In the genomic region with DNA sequence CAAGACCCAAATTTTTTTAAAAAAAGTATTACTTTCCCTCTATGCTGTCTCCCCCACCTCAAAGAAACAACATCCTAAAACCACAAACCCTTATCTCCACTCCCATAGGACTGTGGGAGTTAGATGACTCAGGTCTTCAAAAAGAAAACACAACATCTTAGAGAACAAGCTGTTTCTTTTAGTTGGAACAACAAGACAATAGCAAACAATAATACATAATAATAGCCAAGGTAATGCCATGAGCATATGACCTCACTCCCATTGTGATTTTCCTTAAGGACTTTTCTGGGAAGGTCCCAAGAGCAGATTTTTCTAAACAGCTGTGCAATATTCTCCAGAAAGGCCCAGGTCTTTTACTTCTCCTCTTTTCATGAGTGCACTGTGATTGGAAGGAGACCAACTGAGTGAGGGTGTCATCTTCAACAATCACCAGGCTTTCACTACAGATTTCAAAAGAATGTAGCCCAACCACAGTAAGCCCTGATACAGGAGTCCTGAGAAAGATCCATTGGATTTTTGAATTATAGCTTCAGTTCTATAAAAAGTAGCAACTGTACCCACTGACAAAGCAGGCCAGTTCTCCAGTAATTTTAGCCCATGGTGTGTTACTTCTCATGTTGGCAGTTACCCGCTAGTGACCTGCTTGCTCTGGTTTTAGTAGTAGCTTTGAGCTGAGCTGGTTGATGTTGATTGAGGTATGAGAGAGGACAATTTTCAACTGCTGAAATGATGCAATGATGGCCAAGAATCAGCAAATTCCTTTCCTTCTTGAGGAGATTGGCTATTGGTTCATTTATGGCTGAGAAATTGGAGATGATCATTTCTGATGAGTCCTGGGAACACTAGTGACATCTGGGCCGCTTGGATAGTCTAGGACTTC, we compare ENCODE assay signal across 20 cellular contexts.
DNase-seq lines count a peak whose midpoint lies in the region; ATAC-seq, FAIRE-seq and TF ChIP-seq lines count a peak whose summit lies in the region.
"Had no signal": no experiment of that assay in that cellular context is flagged by ENCODE, and none has a peak within 500 bp of the region (broad histone marks: within the 10 kb centered on the region; RNA-seq: fewer than 3 reads in every experiment).

No MANE protein-coding gene starts in this region.

- no peaks in the 10 kb centered on the region for H3K4me1 Mint-ChIP-seq in T-helper 17 cell
- H3K4me1 Mint-ChIP-seq: memory B cell had no signal

- no peaks in the 10 kb centered on the region for H3K36me3 Mint-ChIP-seq in T-helper 17 cell (ENCODE audit: low read depth)
- H3K36me3 Mint-ChIP-seq: memory B cell had no signal

- WGBS in GM23248 (ENCODE audit: low coverage in 1 of 2, low lambda C conversion rate in 2 of 2, missing lambda C conversion rate in 2 of 2), 2 experiments: 97 to 100% methylated on average over 2 of the region's 2 CpGs
- WGBS in esophagus squamous epithelium, 2 donors: 76 to 88% methylated on average over 1 to 2 of the region's 2 CpGs

- no peak for TF ChIP-seq CTCF in gastrocnemius medialis (IDR thresholded peaks at IDR 0.05 in 4 of 5, conservative IDR thresholded peaks at IDR 0.05 in 1 of 5)
- TF ChIP-seq CTCF in esophagus squamous epithelium (IDR thresholded peaks at IDR 0.05): no peak

- H3K4me1 ChIP-seq in GM23248 (ENCODE audit: insufficient read depth) (peaks cover 12% of the 10 kb centered on the region), adipocyte (ENCODE audit: control insufficient read depth, insufficient read depth, low read length) (peaks cover 19% of the 10 kb centered on the region), gastrocnemius medialis (peaks cover 3 to 12% of the 10 kb centered on the region in 2 donors), esophagus squamous epithelium (no peaks in the 10 kb centered on the region)
- H3K4me1 ChIP-seq: uterus had no signal

- H3K36me3 ChIP-seq in GM23248 (ENCODE audit: low read depth) (no peaks in the 10 kb centered on the region), adipocyte (ENCODE audit: control insufficient read depth, insufficient read depth, low read length, severe bottlenecking) (no peaks in the 10 kb centered on the region), gastrocnemius medialis (no peaks in the 10 kb centered on the region), esophagus squamous epithelium (no peaks in the 10 kb centered on the region)
- H3K36me3 ChIP-seq: HAP-1, uterus had no signal

- H3K4me3 ChIP-seq in GM23248 (no peak overlapping the region), adipocyte (ENCODE audit: low read length) (peak overlapping the region; percentile 40), gastrocnemius medialis (no peak overlapping the region), esophagus squamous epithelium (no peak overlapping the region)
- H3K4me3 ChIP-seq: HAP-1, uterus had no signal

- no peaks in the 10 kb centered on the region for H3K9me2 ChIP-seq in GM23248 (ENCODE audit: insufficient read depth)

- no peak overlapping the region for H3K4me2 ChIP-seq in GM23248 (ENCODE audit: unreplicated experiment)

- H4K20me1 ChIP-seq in GM23248 (ENCODE audit: insufficient read depth): no peaks in the 10 kb centered on the region

- no peak overlapping the region for H3K27ac Mint-ChIP-seq in T-helper 17 cell
- H3K27ac Mint-ChIP-seq: activated CD8-positive, alpha-beta T cell treated with anti-CD3 and anti-CD28 coated beads for 36 hours; memory B cell had no signal

- no peak for FAIRE-seq in GM12892 (lab: Jason Lieb, UNC)
- FAIRE-seq: islet of Langerhans had no signal

- TF ChIP-seq POLR2A in gastrocnemius medialis (IDR thresholded peaks at IDR 0.05): no peak
- TF ChIP-seq POLR2A in esophagus squamous epithelium (IDR thresholded peaks at IDR 0.05): no peak
- no peak for TF ChIP-seq POLR2A in GM12892 (IDR thresholded peaks at IDR 0.05; ENCODE audit: low read depth, low read length)

- peaks cover 18% of the 10 kb centered on the region for H3F3A ChIP-seq in GM23248 (ENCODE audit: insufficient read depth)

- H3K27me3 ChIP-seq in GM23248 (replicated peaks; ENCODE audit: insufficient read depth) (no peaks in the 10 kb centered on the region), adipocyte (replicated peaks; ENCODE audit: control insufficient read depth, insufficient read depth, low read length) (no peaks in the 10 kb centered on the region), gastrocnemius medialis (no peaks in the 10 kb centered on the region), esophagus squamous epithelium (no peaks in the 10 kb centered on the region)
- H3K27me3 ChIP-seq: uterus had no signal

- H3K4me3 Mint-ChIP-seq in T-helper 17 cell: no peak overlapping the region
- H3K4me3 Mint-ChIP-seq: activated CD8-positive, alpha-beta T cell treated with anti-CD3 and anti-CD28 coated beads for 36 hours; memory B cell had no signal

- ATAC-seq in Right ventricle myocardium superior (ENCODE audit: poor library complexity): peak; percentile 61
- peak; percentile 55 to 80 for ATAC-seq in gastrocnemius medialis
- ATAC-seq in T-helper 17 cell: no peak
- no peak for ATAC-seq in HG02623 (IDR thresholded peaks at IDR 0.05; ENCODE audit: unreplicated experiment)
- ATAC-seq: activated CD8-positive, alpha-beta T cell treated with anti-CD3 and anti-CD28 coated beads for 36 hours; SK-N-SH treated with all-trans-retinoic acid at 6 μM for 48 hours; stimulated activated naive CD8-positive, alpha-beta T cell treated with anti-CD3 and anti-CD28 coated beads, Interleukin-15, Interleukin-2, amounts not matched to agents 100 U/mL and 50 U/mL, for 24 hours had no signal

- no peak overlapping the region for H3K27ac ChIP-seq in GM23248
- H3K27ac ChIP-seq in gastrocnemius medialis: peak overlapping the region; percentile 62 to 75 (median 66)
- H3K27ac ChIP-seq in esophagus squamous epithelium: no peak overlapping the region

- in situ Hi-C loops in GM23248 (cut with MboI): no loop called here
- in situ Hi-C loops in gastrocnemius medialis (cut with MboI; ENCODE audit: low sequenced_read_pairs in 4 of 4): no loop called here

- intact Hi-C loops in Right ventricle myocardium superior (cut with DNase I) (no loop called here), gastrocnemius medialis (cut with DNase I; ENCODE audit: low total_unique reads) (no loop called here), esophagus squamous epithelium (cut with DNase I) (no loop called here)

- no peaks in the 10 kb centered on the region for H3K79me2 ChIP-seq in GM23248 (ENCODE audit: insufficient read depth)

- no peak overlapping the region for H2AFZ ChIP-seq in GM23248

- no peaks in the 10 kb centered on the region for H3K27me3 Mint-ChIP-seq in T-helper 17 cell
- H3K27me3 Mint-ChIP-seq: activated CD8-positive, alpha-beta T cell treated with anti-CD3 and anti-CD28 coated beads for 36 hours had no signal

- DNase-seq in GM23248 (peak; percentile 22), adipocyte (ENCODE audit: low read depth) (peak; percentile 36), Right ventricle myocardium superior (no peak), gastrocnemius medialis (no peak), T-helper 17 cell (no peak), esophagus squamous epithelium (lab: John Stamatoyannopoulos, UW) (no peak), GM12892 (ENCODE audit: insufficient read length) (no peak)
- DNase-seq: activated CD8-positive, alpha-beta T cell treated with anti-CD3 and anti-CD28 coated beads for 36 hours; activated effector memory CD4-positive, alpha-beta T cell treated with Interleukin-2 at 50 U/mL for 16 hours; C1 segment of cervical spinal cord; DND-41; effector CD8-positive, alpha-beta T cell; nucleus accumbens; stimulated activated naive CD8-positive, alpha-beta T cell treated with anti-CD3 and anti-CD28 coated beads, Interleukin-15, Interleukin-2, amounts not matched to agents 100 U/mL and 50 U/mL, for 24 hours; uterus had no signal

- H3K9ac ChIP-seq in GM23248: no peak overlapping the region
- H3K9ac ChIP-seq in adipocyte (ENCODE audit: low read length): peak overlapping the region; percentile 9

- H3K9me3 ChIP-seq in GM23248 (ENCODE audit: low read depth): no peaks in the 10 kb centered on the region
- H3K9me3 ChIP-seq in adipocyte (ENCODE audit: control insufficient read depth, low read length): no peaks in the 10 kb centered on the region
- no peaks in the 10 kb centered on the region for H3K9me3 ChIP-seq in gastrocnemius medialis
- no peaks in the 10 kb centered on the region for H3K9me3 ChIP-seq in T-helper 17 cell (ENCODE audit: control insufficient read depth, low read length, poor library complexity, severe bottlenecking)
- H3K9me3 ChIP-seq in esophagus squamous epithelium: no peaks in the 10 kb centered on the region
- H3K9me3 ChIP-seq: HAP-1, uterus had no signal

Comparison
In these comparisons a context has a peak if more than half of its experiments do, and no peak if none do; other contexts are left out.
1. DNase-seq: peak in GM23248 (single experiment) and adipocyte (single experiment); none in Right ventricle myocardium superior (single experiment), gastrocnemius medialis (0 of 2), T-helper 17 cell (0 of 3), esophagus squamous epithelium (single experiment) and GM12892 (single experiment).
2. H3K27ac ChIP-seq: peak in gastrocnemius medialis (4 of 4); none in GM23248 (single experiment) and esophagus squamous epithelium (0 of 4).
3. ATAC-seq: peak in Right ventricle myocardium superior (single experiment) and gastrocnemius medialis (2 of 2); none in T-helper 17 cell (single experiment) and HG02623 (single experiment).